ENCODE assay signal across 23 cellular contexts in genomic region chr10:129400426-129400825, GRCh38.
"Had no signal": no experiment of that assay in that cellular context is flagged by ENCODE, and none has a peak within 500 bp of the region (broad histone marks: within the 10 kb centered on the region; RNA-seq: fewer than 3 reads in every experiment).

No MANE protein-coding gene starts in this region.

- H3K27ac Mint-ChIP-seq: memory B cell had no signal

- H3K4me1 ChIP-seq: left lung, lower lobe of right lung had no signal

- H3K36me3 Mint-ChIP-seq: memory B cell had no signal

- H3K9me3 Mint-ChIP-seq: memory B cell had no signal

- H3K27ac ChIP-seq: coronary artery, dorsolateral prefrontal cortex, esophagus squamous epithelium, gastroesophageal sphincter, heart right ventricle, left lung, lower lobe of right lung had no signal

- H3K4me3 ChIP-seq: coronary artery, dorsolateral prefrontal cortex, esophagus squamous epithelium, gastroesophageal sphincter, heart right ventricle, left lung, lower lobe of right lung had no signal

- H3K4me1 Mint-ChIP-seq: memory B cell had no signal

- H3K36me3 ChIP-seq: esophagus squamous epithelium, gastroesophageal sphincter, heart right ventricle, left lung, lower lobe of right lung had no signal

- H3K4me3 Mint-ChIP-seq: memory B cell had no signal

- H3K9me3 ChIP-seq: esophagus squamous epithelium, gastroesophageal sphincter, heart right ventricle, left lung, lower lobe of right lung had no signal

- DNase-seq: cerebellar nuclear complex; dermis blood vessel endothelial cell; effector CD4-positive, alpha-beta T cell; effector memory CD4-positive, alpha-beta T cell; esophagus squamous epithelium; foreskin fibroblast; foreskin melanocyte; heart right ventricle; hippocampal formation; left cardiac atrium; left lung; left ventricle myocardium superior; lower lobe of right lung; mammary epithelial cell; mesendoderm; midbrain had no signal

- FAIRE-seq: endothelial cell of umbilical vein, islet of Langerhans, keratinocyte had no signal
